9 cellular contexts compared by ENCODE assay signal in genomic region chr12:95700316-95700785, GRCh38.
DNase-seq lines count a peak whose midpoint lies in the region; ATAC-seq, FAIRE-seq and TF ChIP-seq lines count a peak whose summit lies in the region.
"Had no signal": no experiment of that assay in that cellular context is flagged by ENCODE, and none has a peak within 500 bp of the region (broad histone marks: within the 10 kb centered on the region; RNA-seq: fewer than 3 reads in every experiment).

No MANE protein-coding gene starts in this region.

- peak; percentile 98 for ATAC-seq in GM21619 (IDR thresholded peaks at IDR 0.05; ENCODE audit: unreplicated experiment)
- ATAC-seq: K562 had no signal

- no peaks in the 10 kb centered on the region for H3K36me3 Mint-ChIP-seq in activated T-helper 2 cell treated with anti-CD3 and anti-CD28 coated beads, Interferon-gamma antibody, Interleukin-2, Interleukin-4, amounts not matched to agents 10 μg/mL and 5 μg/mL and 100 μg/mL, durations not matched to agents 14 hours and 24 hours and 36 hours (ENCODE audit: low read depth)

- H3K9me3 Mint-ChIP-seq in activated T-helper 2 cell treated with anti-CD3 and anti-CD28 coated beads, Interferon-gamma antibody, Interleukin-2, Interleukin-4, amounts not matched to agents 10 μg/mL and 5 μg/mL and 100 μg/mL, durations not matched to agents 14 hours and 24 hours and 36 hours, result no peaks in the 10 kb centered on the region

- 35% methylated on average over 7 of the region's 7 CpGs for WGBS in esophagus muscularis mucosa

- H3K4me1 ChIP-seq in esophagus muscularis mucosa, result peaks cover 18 to 28% (median 22%) of the 10 kb centered on the region in 4 donors

- TF ChIP-seq POLR2A in GM12892 (IDR thresholded peaks at IDR 0.05; ENCODE audit: low read depth, low read length), result no peak
- TF ChIP-seq POLR2A in esophagus muscularis mucosa (IDR thresholded peaks at IDR 0.05; ENCODE audit: low read depth), result no peak

- TF ChIP-seq EP300 in esophagus muscularis mucosa (IDR thresholded peaks at IDR 0.05), result no peak

- no peak overlapping the region for H3K4me3 Mint-ChIP-seq in activated T-helper 2 cell treated with anti-CD3 and anti-CD28 coated beads, Interferon-gamma antibody, Interleukin-2, Interleukin-4, amounts not matched to agents 10 μg/mL and 5 μg/mL and 100 μg/mL, durations not matched to agents 14 hours and 24 hours and 36 hours (ENCODE audit: low read depth)

- no peaks in the 10 kb centered on the region for H3K4me1 Mint-ChIP-seq in activated T-helper 2 cell treated with anti-CD3 and anti-CD28 coated beads, Interferon-gamma antibody, Interleukin-2, Interleukin-4, amounts not matched to agents 10 μg/mL and 5 μg/mL and 100 μg/mL, durations not matched to agents 14 hours and 24 hours and 36 hours (ENCODE audit: low read depth)

- H3K27me3 ChIP-seq in esophagus muscularis mucosa, result no peaks in the 10 kb centered on the region

- intact Hi-C loops in esophagus muscularis mucosa (cut with DNase I), result no loop called here
- intact Hi-C loops in activated T-helper 2 cell treated with anti-CD3 and anti-CD28 coated beads, Interferon-gamma antibody, Interleukin-2, Interleukin-4, amounts not matched to agents 10 μg/mL and 5 μg/mL and 100 μg/mL, durations not matched to agents 14 hours and 24 hours and 36 hours (cut with micrococcal nuclease), result no loop called here

- DNase-seq in GM12892 (ENCODE audit: insufficient read length) (peak; percentile 23), HTR-8/SVneo (ENCODE audit: insufficient read length, low spot score) (peak; percentile 24), foreskin fibroblast (peak; percentile 63 to 83), NCI-H2171 (lab: John Stamatoyannopoulos, UW) (no peak), NCI-H1694 (lab: John Stamatoyannopoulos, UW) (no peak), esophagus muscularis mucosa (ENCODE audit: extremely low spot score) (no peak)
- DNase-seq in activated T-helper 2 cell treated with anti-CD3 and anti-CD28 coated beads, Interferon-gamma antibody, Interleukin-2, Interleukin-4, amounts not matched to agents 10 μg/mL and 5 μg/mL and 100 μg/mL, durations not matched to agents 14 hours and 24 hours and 36 hours (ENCODE audit: low spot score), result no peak

- peaks cover 5% of the 10 kb centered on the region for H3K27me3 Mint-ChIP-seq in activated T-helper 2 cell treated with anti-CD3 and anti-CD28 coated beads, Interferon-gamma antibody, Interleukin-2, Interleukin-4, amounts not matched to agents 10 μg/mL and 5 μg/mL and 100 μg/mL, durations not matched to agents 14 hours and 24 hours and 36 hours (ENCODE audit: low read depth)

- FAIRE-seq in GM12892 (lab: Jason Lieb, UNC) (peak; percentile 70), HTR-8/SVneo (lab: Jason Lieb, UNC) (no peak)
- FAIRE-seq: K562 had no signal

- no peaks in the 10 kb centered on the region for H3K9me3 ChIP-seq in esophagus muscularis mucosa

- no peak overlapping the region for H3K4me3 ChIP-seq in foreskin fibroblast (ENCODE audit: low read depth in 1 of 2, low read length in 2 of 2)
- no peak overlapping the region for H3K4me3 ChIP-seq in esophagus muscularis mucosa
- H3K4me3 ChIP-seq: K562 had no signal

- no peaks in the 10 kb centered on the region for H3K36me3 ChIP-seq in esophagus muscularis mucosa

- TF ChIP-seq CTCF in foreskin fibroblast (IDR thresholded peaks at IDR 0.05; ENCODE audit: low read depth, low read length), result no peak
- TF ChIP-seq CTCF in esophagus muscularis mucosa (IDR thresholded peaks at IDR 0.05), result no peak

- peak overlapping the region in 2 of 4 donors; percentile 29 to 40 for H3K27ac ChIP-seq in esophagus muscularis mucosa (replicated peaks in 1 of 4)

- no peak overlapping the region for H3K27ac Mint-ChIP-seq in activated T-helper 2 cell treated with anti-CD3 and anti-CD28 coated beads, Interferon-gamma antibody, Interleukin-2, Interleukin-4, amounts not matched to agents 10 μg/mL and 5 μg/mL and 100 μg/mL, durations not matched to agents 14 hours and 24 hours and 36 hours

Comparison
In these comparisons a context has a peak if more than half of its experiments do, and no peak if none do; other contexts are left out.
1. DNase-seq: peak in GM12892 (single experiment), HTR-8/SVneo (single experiment) and foreskin fibroblast (2 of 2); none in NCI-H2171 (single experiment), NCI-H1694 (single experiment), esophagus muscularis mucosa (single experiment) and activated T-helper 2 cell treated with anti-CD3 and anti-CD28 coated beads, Interferon-gamma antibody, Interleukin-2, Interleukin-4, amounts not matched to agents 10 μg/mL and 5 μg/mL and 100 μg/mL, durations not matched to agents 14 hours and 24 hours and 36 hours (single experiment).